17 cellular contexts compared by ENCODE assay signal in the genomic region with DNA sequence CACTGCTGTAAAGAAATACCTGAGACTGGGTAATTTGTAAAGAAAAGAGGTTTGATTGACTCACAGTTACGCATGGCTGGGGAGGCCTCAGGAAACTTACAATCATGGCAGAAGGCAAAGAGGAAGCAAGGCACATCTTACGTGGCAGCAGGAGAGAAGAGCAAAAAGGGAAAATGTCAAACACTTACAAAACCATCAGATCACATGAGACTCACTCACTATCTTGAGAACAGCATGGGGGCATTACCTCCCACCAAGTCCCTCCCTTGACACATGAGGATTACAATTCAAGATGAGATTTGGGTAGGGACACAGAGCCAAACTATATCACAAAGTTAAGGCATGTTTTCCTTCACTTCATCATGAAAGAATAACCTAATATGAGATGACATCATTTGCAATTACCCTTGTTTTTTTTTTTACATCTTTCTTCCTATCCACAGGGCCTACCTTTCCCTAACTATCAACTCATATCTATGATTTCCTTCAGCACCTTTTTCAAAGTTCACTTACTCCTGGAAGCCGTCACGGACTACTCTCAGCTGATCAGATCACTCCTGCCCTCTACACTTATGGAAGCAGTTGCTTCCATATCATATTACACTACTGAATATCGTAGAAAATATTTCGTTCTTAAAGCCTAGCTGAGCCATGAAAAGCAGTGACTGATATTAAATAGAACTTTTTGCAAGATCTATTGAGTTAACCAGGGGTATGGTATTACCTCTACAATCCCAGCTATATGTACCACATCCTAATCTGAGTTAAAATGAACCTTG. TPM values are rescaled to one million over a fixed set of nuclear protein-coding genes. Genes with fewer than 3 reads are reported as not detected.
A peak's percentile ranks its signal among the peaks of the same experiment; 100 is the strongest.
DNase-seq lines count a peak whose midpoint lies in the region; ATAC-seq and TF ChIP-seq lines count a peak whose summit lies in the region.
"Had no signal": no experiment of that assay in that cellular context is flagged by ENCODE, and none has a peak within 500 bp of the region (broad histone marks: within the 10 kb centered on the region; RNA-seq: fewer than 3 reads in every experiment).

No MANE protein-coding gene starts in this region.

- TF ChIP-seq CTCF in natural killer cell (IDR thresholded peaks at IDR 0.05) (no peak), ascending aorta (IDR thresholded peaks at IDR 0.05) (no peak), upper lobe of left lung (IDR thresholded peaks at IDR 0.05) (no peak)

- 71 to 76% methylated on average over 6 of the region's 6 CpGs for WGBS in upper lobe of left lung, 2 donors

- H3K36me3 Mint-ChIP-seq in natural killer cell treated with Interleukin-12 subunit alpha and Interleukin-12 subunit beta and Interleukin-15 and Interleukin-18, amount 100 ng/mL, for 72 hours, result peaks cover 27% of the 10 kb centered on the region
- H3K36me3 Mint-ChIP-seq in natural killer cell (no peaks in the 10 kb centered on the region), memory B cell (no peaks in the 10 kb centered on the region)

- H3K27me3 ChIP-seq in ascending aorta, result no peaks in the 10 kb centered on the region
- no peaks in the 10 kb centered on the region for H3K27me3 ChIP-seq in upper lobe of left lung
- H3K27me3 ChIP-seq: BE2C, gastroesophageal sphincter had no signal

- no peaks in the 10 kb centered on the region for H3K9me3 ChIP-seq in ascending aorta
- no peaks in the 10 kb centered on the region for H3K9me3 ChIP-seq in upper lobe of left lung
- H3K9me3 ChIP-seq: BE2C, gastroesophageal sphincter, mucosa of descending colon had no signal

- peak overlapping the region; percentile 11 for H3K4me3 Mint-ChIP-seq in natural killer cell treated with Interleukin-12 subunit alpha and Interleukin-12 subunit beta and Interleukin-15 and Interleukin-18, amount 100 ng/mL, for 72 hours
- H3K4me3 Mint-ChIP-seq in natural killer cell (no peak overlapping the region), memory B cell (no peak overlapping the region)

- H3K36me3 ChIP-seq in ascending aorta (no peaks in the 10 kb centered on the region), upper lobe of left lung (no peaks in the 10 kb centered on the region)
- H3K36me3 ChIP-seq: BE2C, gastroesophageal sphincter had no signal

- H3K27ac ChIP-seq in ascending aorta (no peak overlapping the region), upper lobe of left lung (no peak overlapping the region)
- H3K27ac ChIP-seq: epithelial cell of prostate, gastroesophageal sphincter had no signal

- H3K27ac Mint-ChIP-seq in natural killer cell treated with Interleukin-12 subunit alpha and Interleukin-12 subunit beta and Interleukin-15 and Interleukin-18, amount 100 ng/mL, for 72 hours, result peak overlapping the region; percentile 72 to 77
- peak overlapping the region in 1 of 2 donors; percentile 4 for H3K27ac Mint-ChIP-seq in natural killer cell
- peak overlapping the region; percentile 19 for H3K27ac Mint-ChIP-seq in memory B cell

- TF ChIP-seq EP300 in upper lobe of left lung (IDR thresholded peaks at IDR 0.05), result no peak

- H3K4me3 ChIP-seq in ascending aorta, result no peak overlapping the region
- H3K4me3 ChIP-seq in upper lobe of left lung, result no peak overlapping the region
- H3K4me3 ChIP-seq: gastroesophageal sphincter, K562, mucosa of descending colon had no signal

- no peak for DNase-seq in natural killer cell treated with Interleukin-12 subunit alpha and Interleukin-12 subunit beta and Interleukin-15 and Interleukin-18, amount 100 ng/mL, for 72 hours (ENCODE audit: low spot score)
- DNase-seq in natural killer cell (no peak), NCI-H524 treated with DMSO at 0.1 percent for 48 hours (lab: John Stamatoyannopoulos, UW) (peak; percentile 22), memory B cell (ENCODE audit: low spot score in 2 of 2) (no peak), ascending aorta (ENCODE audit: low spot score in 2 of 2) (no peak), upper lobe of left lung (no peak), NCI-H1105 (lab: John Stamatoyannopoulos, UW) (no peak)
- DNase-seq: activated T-cell treated with anti-CD3 and anti-CD28 coated beads for 4 hours; left cardiac atrium; stimulated activated CD4-positive, alpha-beta T cell treated with anti-CD3 and anti-CD28 coated beads, Interleukin-2, amount 100 ng/mL, for 48 hours had no signal

- no peak for TF ChIP-seq POLR2A in upper lobe of left lung (IDR thresholded peaks at IDR 0.05)

- no peak for ATAC-seq in natural killer cell treated with Interleukin-12 subunit alpha and Interleukin-12 subunit beta and Interleukin-15 and Interleukin-18, amount 100 ng/mL, for 72 hours
- ATAC-seq in natural killer cell (no peak), memory B cell (ENCODE audit: low read depth) (no peak), upper lobe of left lung (ENCODE audit: low FRiP score in 2 of 2) (no peak)

- H3K27me3 Mint-ChIP-seq in natural killer cell treated with Interleukin-12 subunit alpha and Interleukin-12 subunit beta and Interleukin-15 and Interleukin-18, amount 100 ng/mL, for 72 hours, result no peaks in the 10 kb centered on the region
- no peaks in the 10 kb centered on the region for H3K27me3 Mint-ChIP-seq in natural killer cell (ENCODE audit: low read depth in 2 of 2)
- H3K27me3 Mint-ChIP-seq in memory B cell, result no peaks in the 10 kb centered on the region

- H3K9me3 Mint-ChIP-seq in natural killer cell treated with Interleukin-12 subunit alpha and Interleukin-12 subunit beta and Interleukin-15 and Interleukin-18, amount 100 ng/mL, for 72 hours, result peaks cover 3% of the 10 kb centered on the region
- H3K9me3 Mint-ChIP-seq in natural killer cell (no peaks in the 10 kb centered on the region), memory B cell (no peaks in the 10 kb centered on the region)

- no peaks in the 10 kb centered on the region for H3K4me1 ChIP-seq in ascending aorta
- H3K4me1 ChIP-seq in upper lobe of left lung, result no peaks in the 10 kb centered on the region
- H3K4me1 ChIP-seq: BE2C had no signal

- peaks cover 40 to 48% of the 10 kb centered on the region in 2 donors for H3K4me1 Mint-ChIP-seq in natural killer cell treated with Interleukin-12 subunit alpha and Interleukin-12 subunit beta and Interleukin-15 and Interleukin-18, amount 100 ng/mL, for 72 hours (ENCODE audit: low read depth in 2 of 2)
- H3K4me1 Mint-ChIP-seq in natural killer cell (peaks cover 0 to 5% of the 10 kb centered on the region in 2 donors), memory B cell (peaks cover 3% of the 10 kb centered on the region)

- intact Hi-C loops in natural killer cell (cut with micrococcal nuclease) (loop anchor here (1.0 kb wide), 3 partner anchors 141 to 1283 kb away; no protein-coding TSS in a partner anchor), ascending aorta (cut with DNase I) (loop anchor here (1.0 to 10.0 kb wide), 3 partner anchors 250 to 1284 kb away; no protein-coding TSS in a partner anchor)

RNA-seq across cellular contexts. Expression of a gene that starts 25.5 kb away (rescaled TPM):
- 100 to 1,000 TPM; 273 to 296 TPM for total RNA-seq in natural killer cell treated with Interleukin-12 subunit alpha and Interleukin-12 subunit beta and Interleukin-15 and Interleukin-18, amount 100 ng/mL, for 72 hours
- 10 to 100 TPM; 55.6 to 89.5 (median 75.1) TPM for total RNA-seq in natural killer cell
- 15.1 TPM for total RNA-seq in ascending aorta
- 1 to 10 TPM; 2.2 to 9.4 (median 5.4) TPM for total RNA-seq in upper lobe of left lung
- total RNA-seq: osteocyte had no signal

RNA-seq across cellular contexts. Expression of a gene that starts 37.5 kb away (rescaled TPM):
- total RNA-seq in natural killer cell treated with Interleukin-12 subunit alpha and Interleukin-12 subunit beta and Interleukin-15 and Interleukin-18, amount 100 ng/mL, for 72 hours, result 10 to 100 TPM; 72.6 to 77.6 TPM
- total RNA-seq in natural killer cell, result 1 to 10 TPM in 1 of 3 donors, under 1 TPM in 2; 0.47 to 2.7 (median 0.50) TPM
- total RNA-seq in ascending aorta, result not detected
- 10 to 100 TPM in 1 of 6 donors, 1 to 10 TPM in 4, under 1 TPM in 1; 0.66 to 18.2 (median 2.5) TPM for total RNA-seq in upper lobe of left lung
- total RNA-seq: G401, osteocyte had no signal
